8 cellular contexts compared by ENCODE assay signal in the genomic region with DNA sequence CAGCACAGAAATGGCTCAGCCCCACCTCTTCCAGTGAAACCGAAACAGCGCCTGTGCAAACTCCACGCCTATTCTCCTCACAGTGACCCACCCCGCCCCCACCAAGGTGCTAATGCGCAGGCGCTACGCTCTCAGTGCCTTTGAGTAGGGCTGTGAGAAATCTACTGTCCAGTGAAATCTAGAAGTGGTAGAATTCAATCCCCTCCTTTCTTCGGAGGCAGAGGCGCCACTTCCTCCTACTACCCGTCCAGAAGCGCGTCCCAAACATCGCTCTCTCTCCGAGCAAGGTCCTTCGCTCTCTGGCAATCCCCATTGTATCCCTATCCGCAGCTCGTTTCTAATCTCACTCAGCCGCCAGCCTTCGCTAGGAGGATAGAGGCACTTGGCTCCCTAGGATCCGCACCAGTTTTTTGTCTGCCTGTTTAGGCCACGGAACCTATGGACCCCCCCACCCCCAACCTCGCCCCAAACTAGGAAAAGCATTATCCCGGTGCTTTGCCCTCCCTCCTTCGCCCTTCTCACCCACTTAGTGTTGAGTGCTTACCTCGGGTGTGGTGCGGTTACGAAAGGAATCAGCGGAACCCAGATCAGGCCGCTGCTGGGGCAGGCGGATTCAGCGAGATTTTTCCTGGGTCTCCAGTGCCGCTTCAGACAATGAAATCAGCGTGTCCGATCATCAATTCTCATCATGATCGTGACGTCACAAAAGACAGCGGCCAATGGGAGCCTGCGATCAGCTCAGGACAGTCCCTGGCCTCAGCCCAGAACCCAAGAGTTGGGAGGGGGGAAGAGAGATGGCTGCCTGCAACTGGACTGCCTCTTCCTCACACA. TPM values are rescaled to one million over a fixed set of nuclear protein-coding genes. Genes with fewer than 3 reads are reported as not detected.
DNase-seq lines count a peak whose midpoint lies in the region; ATAC-seq lines count a peak whose summit lies in the region.

A gene with protein sequence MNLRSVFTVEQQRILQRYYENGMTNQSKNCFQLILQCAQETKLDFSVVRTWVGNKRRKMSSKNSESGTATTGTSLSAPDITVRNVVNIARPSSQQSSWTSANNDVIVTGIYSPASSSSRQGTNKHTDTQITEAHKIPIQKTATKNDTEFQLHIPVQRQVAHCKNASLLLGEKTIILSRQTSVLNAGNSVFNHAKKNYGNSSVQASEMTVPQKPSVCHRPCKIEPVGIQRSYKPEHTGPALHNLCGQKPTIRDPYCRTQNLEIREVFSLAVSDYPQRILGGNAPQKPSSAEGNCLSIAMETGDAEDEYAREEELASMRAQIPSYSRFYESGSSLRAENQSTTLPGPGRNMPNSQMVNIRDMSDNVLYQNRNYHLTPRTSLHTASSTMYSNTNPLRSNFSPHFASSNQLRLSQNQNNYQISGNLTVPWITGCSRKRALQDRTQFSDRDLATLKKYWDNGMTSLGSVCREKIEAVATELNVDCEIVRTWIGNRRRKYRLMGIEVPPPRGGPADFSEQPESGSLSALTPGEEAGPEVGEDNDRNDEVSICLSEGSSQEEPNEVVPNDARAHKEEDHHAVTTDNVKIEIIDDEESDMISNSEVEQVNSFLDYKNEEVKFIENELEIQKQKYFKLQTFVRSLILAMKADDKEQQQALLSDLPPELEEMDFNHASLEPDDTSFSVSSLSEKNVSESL (minus strand): TSS at position 656 of the 831 bp plus-strand sequence. CDS start 27,056 bp downstream, outside the sequence.

- H3K36me3 Mint-ChIP-seq in CD8-positive, alpha-beta memory T cell, result no peaks in the 10 kb centered on the region
- no peaks in the 10 kb centered on the region for H3K36me3 Mint-ChIP-seq in activated naive CD4-positive, alpha-beta T cell treated with anti-CD3 and anti-CD28 coated beads, Interleukin-2, amount 50 U/mL, for 24 hours

- POLR2A ChIA-PET in CD8-positive, alpha-beta memory T cell (lab: Charles Lee), result no interaction called here

- H3K4me3 Mint-ChIP-seq in CD8-positive, alpha-beta memory T cell, result peak within 1 kb of the TSS; percentile 60 to 90 (median 87)
- H3K4me3 Mint-ChIP-seq in activated naive CD4-positive, alpha-beta T cell treated with anti-CD3 and anti-CD28 coated beads, Interleukin-2, amount 50 U/mL, for 24 hours, result peak within 1 kb of the TSS; percentile 89

- H3K4me1 ChIP-seq in CD8-positive, alpha-beta memory T cell (ENCODE audit: insufficient read depth, low read length), result no peaks in the 10 kb centered on the region
- H3K4me1 ChIP-seq in HUES6 (ENCODE audit: control insufficient read depth, insufficient read depth, low read length) (no peaks in the 10 kb centered on the region), SJCRH30 (no peaks in the 10 kb centered on the region)

- peaks cover 0 to 5% (median 4%) of the 10 kb centered on the region in 3 donors for H3K4me1 Mint-ChIP-seq in CD8-positive, alpha-beta memory T cell
- peaks cover 5% of the 10 kb centered on the region for H3K4me1 Mint-ChIP-seq in activated naive CD4-positive, alpha-beta T cell treated with anti-CD3 and anti-CD28 coated beads, Interleukin-2, amount 50 U/mL, for 24 hours

- H3K27me3 Mint-ChIP-seq in CD8-positive, alpha-beta memory T cell, result peaks cover 0 to 3% of the 10 kb centered on the region in 2 donors
- no peaks in the 10 kb centered on the region for H3K27me3 Mint-ChIP-seq in activated naive CD4-positive, alpha-beta T cell treated with anti-CD3 and anti-CD28 coated beads, Interleukin-2, amount 50 U/mL, for 24 hours

- H3K27ac Mint-ChIP-seq in CD8-positive, alpha-beta memory T cell, result peak within 1 kb of the TSS in 7 of 8 donors; percentile 18 to 93 (median 85)
- H3K27ac Mint-ChIP-seq in activated naive CD4-positive, alpha-beta T cell treated with anti-CD3 and anti-CD28 coated beads, Interleukin-2, amount 50 U/mL, for 24 hours, result peak within 1 kb of the TSS; percentile 83

- H3K9me3 ChIP-seq in CD8-positive, alpha-beta memory T cell (ENCODE audit: low read length), result no peaks in the 10 kb centered on the region
- H3K9me3 ChIP-seq in HUES6 (ENCODE audit: control insufficient read depth, insufficient read depth, low read depth, low read length) (no peaks in the 10 kb centered on the region), SJCRH30 (replicated peaks) (no peaks in the 10 kb centered on the region)

- H3K9me3 Mint-ChIP-seq in CD8-positive, alpha-beta memory T cell, result peaks cover 0 to 3% (median 0%) of the 10 kb centered on the region in 5 donors
- H3K9me3 Mint-ChIP-seq in activated naive CD4-positive, alpha-beta T cell treated with anti-CD3 and anti-CD28 coated beads, Interleukin-2, amount 50 U/mL, for 24 hours, result no peaks in the 10 kb centered on the region

- peak within 1 kb of the TSS; percentile 60 for H3K4me3 ChIP-seq in CD8-positive, alpha-beta memory T cell (ENCODE audit: low read length)
- H3K4me3 ChIP-seq in HUES6 (ENCODE audit: low read depth, low read length) (peak within 1 kb of the TSS; percentile 74), SJCRH30 (peak within 1 kb of the TSS; percentile 87)

- DNase-seq in CD8-positive, alpha-beta memory T cell, result peak; percentile 3 to 69 (median 26)
- peak; percentile 88 to 92 for DNase-seq in SJCRH30
- DNase-seq in glomerular visceral epithelial cell (ENCODE audit: extremely low spot score), result peak; percentile 81
- peak; percentile 54 for DNase-seq in non-pigmented ciliary epithelial cell (ENCODE audit: low read depth)
- DNase-seq in superior temporal gyrus (ENCODE audit: extremely low spot score), result peak; percentile 76

- peak within 1 kb of the TSS; percentile 86 for H3K9ac ChIP-seq in HUES6 (ENCODE audit: low read length)

- peak; percentile 96 for ATAC-seq in GM21390 (IDR thresholded peaks at IDR 0.05; ENCODE audit: unreplicated experiment)

- no peaks in the 10 kb centered on the region for H3K36me3 ChIP-seq in CD8-positive, alpha-beta memory T cell (ENCODE audit: insufficient read depth, low read length)
- H3K36me3 ChIP-seq in HUES6 (ENCODE audit: control insufficient read depth, insufficient read depth, low read length) (no peaks in the 10 kb centered on the region), SJCRH30 (no peaks in the 10 kb centered on the region; the same call in 1 of the 2 replicates)

- H3K27me3 ChIP-seq in CD8-positive, alpha-beta memory T cell (ENCODE audit: insufficient read depth, low read length, poor library complexity, severe bottlenecking), result no peaks in the 10 kb centered on the region
- H3K27me3 ChIP-seq in HUES6 (ENCODE audit: control insufficient read depth, insufficient read depth, low read length) (no peaks in the 10 kb centered on the region), SJCRH30 (no peaks in the 10 kb centered on the region)

- peak within 1 kb of the TSS; percentile 4 for H3K27ac ChIP-seq in CD8-positive, alpha-beta memory T cell (ENCODE audit: low read depth, low read length)
- peak within 1 kb of the TSS; percentile 20 for H3K27ac ChIP-seq in HUES6 (ENCODE audit: low read depth, low read length)
- H3K27ac ChIP-seq in SJCRH30, result peak within 1 kb of the TSS; percentile 98

- CTCF ChIA-PET in CD8-positive, alpha-beta memory T cell (lab: Charles Lee), result no interaction called here

RNA-seq across cellular contexts. Expression of the gene that starts here (rescaled TPM):
- total RNA-seq in CD8-positive, alpha-beta memory T cell, result under 1 TPM; 0.60 to 0.70 TPM
- 0.90 TPM for polyA plus RNA-seq in CD8-positive, alpha-beta memory T cell
- total RNA-seq in SJCRH30 (2014; rRNA removed; shearing (Covaris generic)), result 15.9 and 19.9 TPM in 2 replicates

Comparison
In these comparisons a context has a peak if more than half of its experiments do, and no peak if none do; other contexts are left out.
1. Peak in every context shown above with its lines: DNase-seq, ATAC-seq, H3K4me3 ChIP-seq and H3K27ac ChIP-seq.
2. Peak in DNase-seq, H3K4me3 ChIP-seq and H3K27ac ChIP-seq in CD8-positive, alpha-beta memory T cell; RNA of the gene not detected or under 1 TPM.
3. DNase-seq: peak in every context shown above with its lines; median percentile 90 in SJCRH30; 81 in glomerular visceral epithelial cell; 76 in superior temporal gyrus; 54 in non-pigmented ciliary epithelial cell; 26 in CD8-positive, alpha-beta memory T cell.
4. H3K27ac ChIP-seq: peak in every context shown above with its lines; median percentile 98 in SJCRH30; 20 in HUES6; 4 in CD8-positive, alpha-beta memory T cell.